In the genomic region with DNA sequence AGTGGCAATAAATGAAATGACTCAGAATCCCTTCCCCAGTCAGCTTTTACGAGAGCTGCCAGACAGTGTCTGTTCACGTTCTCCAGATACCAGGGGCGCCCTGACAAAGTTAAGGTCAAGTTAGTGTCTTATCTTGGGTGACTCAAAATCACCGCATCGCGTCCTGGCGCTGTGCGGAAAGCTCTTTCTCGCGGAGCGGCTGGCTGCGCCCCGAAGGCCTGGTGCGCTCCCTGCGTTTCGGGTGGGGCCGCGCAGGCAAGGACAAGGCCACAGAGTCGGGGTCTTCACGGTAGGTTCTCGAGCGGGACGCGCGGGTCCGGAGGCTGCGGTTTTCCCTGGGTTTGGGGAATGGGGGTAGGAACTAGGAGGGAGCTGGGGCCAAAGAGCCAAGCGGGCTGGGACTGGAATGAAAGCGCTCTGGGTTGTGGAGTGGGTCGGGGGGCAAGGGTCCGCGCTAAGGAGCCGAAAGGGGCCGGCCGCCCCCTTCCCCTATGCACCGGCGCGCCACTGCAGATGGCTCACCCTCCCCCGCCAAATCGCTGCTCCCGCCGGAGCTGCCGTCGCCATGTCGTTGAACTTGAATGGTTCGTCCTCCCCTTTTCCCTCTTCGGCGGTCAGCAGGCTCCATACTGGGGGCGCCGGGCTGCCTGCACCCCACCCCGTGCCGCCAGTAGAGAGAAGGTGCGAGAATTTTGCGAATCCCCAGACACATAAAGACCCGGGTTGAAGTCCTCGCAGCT, we compare ENCODE assay signal across 12 cellular contexts. TPM values are rescaled to one million over a fixed set of nuclear protein-coding genes. Genes with fewer than 3 reads are reported as not detected.
DNase-seq lines count a peak whose midpoint lies in the region; ATAC-seq, FAIRE-seq and TF ChIP-seq lines count a peak whose summit lies in the region.
"Had no signal": no experiment of that assay in that cellular context is flagged by ENCODE, and none has a peak within 500 bp of the region (broad histone marks: within the 10 kb centered on the region; RNA-seq: fewer than 3 reads in every experiment).

No MANE protein-coding gene starts in this region.

- no peak overlapping the region for H2BK15ac ChIP-seq in H1 (ENCODE audit: low read length)

- H3K4me1 ChIP-seq in H1 (replicated peaks in 1 of 4; ENCODE audit: control insufficient read depth in 3 of 4, insufficient read depth in 4 of 4, low read length in 3 of 4) (peaks cover 0 to 27% (median 14%) of the 10 kb centered on the region in 4 experiments; a peak in 6 of 7 replicates), trophoblast cell (ENCODE audit: control insufficient read depth in 1 of 2, insufficient read depth in 2 of 2, low read length in 2 of 2) (peaks cover 10 to 19% of the 10 kb centered on the region in 2 experiments), neural progenitor cell (no peaks in the 10 kb centered on the region)

- H3K27ac Mint-ChIP-seq in neural progenitor cell = no peak overlapping the region
- H3K27ac Mint-ChIP-seq: activated CD4-positive, alpha-beta T cell treated with anti-CD3 and anti-CD28 coated beads for 36 hours had no signal

- H2BK20ac ChIP-seq in H1 (ENCODE audit: low read length) = no peak overlapping the region

- H3K79me1 ChIP-seq in H1 (ENCODE audit: low read depth, low read length) = no peaks in the 10 kb centered on the region
- peaks cover 4% of the 10 kb centered on the region for H3K79me1 ChIP-seq in trophoblast cell (ENCODE audit: low read length)

- no peak for TF ChIP-seq POLR2A in H1 (IDR thresholded peaks at IDR 0.05; ENCODE audit: control extremely low read depth in 1 of 2, low read depth in 2 of 2, low read length in 2 of 2)

- no peaks in the 10 kb centered on the region for H3K9me3 ChIP-seq in H1 (ENCODE audit: insufficient read depth in 2 of 2, low read depth in 1 of 2, low read length in 1 of 2)
- peaks cover 14% of the 10 kb centered on the region for H3K9me3 ChIP-seq in trophoblast cell (ENCODE audit: insufficient read depth, low read depth, low read length)
- no peaks in the 10 kb centered on the region for H3K9me3 ChIP-seq in neural progenitor cell (ENCODE audit: low read depth)
- H3K9me3 ChIP-seq: upper lobe of left lung had no signal

- TF ChIP-seq RAD21 in H1 (IDR thresholded peaks at IDR 0.05 in 1 of 2, conservative IDR thresholded peaks at IDR 0.05 in 1 of 2; ENCODE audit: low read depth in 2 of 2, low read length in 2 of 2) = no peak

- H3K27me3 ChIP-seq in H1 (replicated peaks in 1 of 4; ENCODE audit: control insufficient read depth in 3 of 4, extremely low read depth in 1 of 4, insufficient read depth in 3 of 4, low read length in 3 of 4) = peaks cover 98 to 99% (median 99%) of the 10 kb centered on the region in 4 experiments
- peaks cover 91% of the 10 kb centered on the region for H3K27me3 ChIP-seq in trophoblast cell (ENCODE audit: insufficient read depth, low read length)
- peaks cover 100% of the 10 kb centered on the region for H3K27me3 ChIP-seq in neural progenitor cell

- H3K14ac ChIP-seq in H1 (ENCODE audit: insufficient read length) = no peak overlapping the region
- no peak overlapping the region for H3K14ac ChIP-seq in trophoblast cell (ENCODE audit: low read length)

- H2BK5ac ChIP-seq in H1 (ENCODE audit: low read depth, low read length) (0 out of 2 replicates have a peak overlapping the region, but pooled peaks have one; percentile 24), trophoblast cell (ENCODE audit: low read depth, low read length, poor library complexity) (no peak overlapping the region)

- H4K8ac ChIP-seq in H1 (ENCODE audit: extremely low read depth, insufficient read depth, low read length) = peak overlapping the region; percentile 79
- H4K8ac ChIP-seq in trophoblast cell (ENCODE audit: low read depth, low read length) = no peak overlapping the region

- H3K79me2 ChIP-seq in H1 (ENCODE audit: control insufficient read depth in 1 of 2, insufficient read depth in 2 of 2, low read length in 2 of 2) (no peaks in the 10 kb centered on the region), trophoblast cell (ENCODE audit: control insufficient read depth, insufficient read depth, low read length, poor library complexity) (no peaks in the 10 kb centered on the region), neural progenitor cell (ENCODE audit: low read depth) (no peaks in the 10 kb centered on the region)

- H2BK12ac ChIP-seq in H1 (ENCODE audit: low read depth, low read length) = peak overlapping the region; percentile 94; the same call in 1 of the 2 replicates
- H2BK12ac ChIP-seq in trophoblast cell (ENCODE audit: low read length) = no peak overlapping the region

- H2AK5ac ChIP-seq in H1 (ENCODE audit: low read depth, low read length) (no peak overlapping the region), trophoblast cell (ENCODE audit: low read length) (no peak overlapping the region)

- WGBS in H1 (ENCODE audit: extremely low coverage in 1 of 2, insufficient coverage in 1 of 2, insufficient read length in 1 of 2, insufficient replicate concordance in 2 of 2, low coverage in 1 of 2, low lambda C conversion rate in 2 of 2, missing lambda C conversion rate in 1 of 2), 2 experiments = 3% methylated on average over 42 of the region's 56 CpGs; no CpG with 5 or more reads in 1 of the 2 experiments
- no CpG with 5 or more reads among the region's 56 CpGs for WGBS in trophoblast cell (ENCODE audit: extremely low coverage, insufficient coverage, insufficient read length)

- no peak overlapping the region for H3K56ac ChIP-seq in H1 (replicated peaks; ENCODE audit: insufficient read length, low read depth, low read length)

- no peak for ATAC-seq in GM21367 (IDR thresholded peaks at IDR 0.05; ENCODE audit: unreplicated experiment)
- ATAC-seq: activated CD4-positive, alpha-beta T cell treated with anti-CD3 and anti-CD28 coated beads for 36 hours had no signal

- H3K23me2 ChIP-seq in H1 (ENCODE audit: low read depth, low read length) = 0 out of 2 replicates have a peak, but pooled peaks cover 2% of the 10 kb centered on the region

- H3K27me3 Mint-ChIP-seq in neural progenitor cell (ENCODE audit: insufficient read depth, low read depth) = peaks cover 86% of the 10 kb centered on the region

- DNase-seq in Caki2 (ENCODE audit: low read depth) (peak; percentile 61), HTR-8/SVneo (ENCODE audit: insufficient read length, low spot score) (peak; percentile 74), H1 (ENCODE audit: low read depth in 1 of 2, low spot score in 2 of 2) (no peak), trophoblast cell (no peak), neural progenitor cell (ENCODE audit: low spot score) (no peak), hypothalamus (lab: John Stamatoyannopoulos, UW) (no peak), NCI-H345 (lab: John Stamatoyannopoulos, UW) (no peak)
- DNase-seq: activated CD4-positive, alpha-beta T cell treated with anti-CD3 and anti-CD28 coated beads for 36 hours; NCI-H69; upper lobe of left lung had no signal

- H3K4me3 Mint-ChIP-seq in neural progenitor cell = no peak overlapping the region
- H3K4me3 Mint-ChIP-seq: activated CD4-positive, alpha-beta T cell treated with anti-CD3 and anti-CD28 coated beads for 36 hours had no signal

- H3K23ac ChIP-seq in H1 (ENCODE audit: insufficient read length) (no peak overlapping the region), trophoblast cell (ENCODE audit: low read length) (no peak overlapping the region)

- H3K9me3 Mint-ChIP-seq in neural progenitor cell = peaks cover 10% of the 10 kb centered on the region

- CTCF ChIA-PET in H1 (lab: Charles Lee; ENCODE audit: partially characterized antibody) = interaction anchor here (0.6 to 4.6 kb wide), 12 partner anchors 8 to 972 kb away, joined by 3 to 20 read pairs (median 7); partner anchors contain the start of gene HOXD10

- H4K5ac ChIP-seq in H1 (ENCODE audit: insufficient read length, low read depth, low read length) = no peak overlapping the region

- POLR2A ChIA-PET in H1 (lab: Charles Lee; ENCODE audit: partially characterized antibody) = interaction anchor here (0.6 to 2.5 kb wide), 5 partner anchors 8 to 83 kb away, joined by 3 to 12 read pairs (median 4); no protein-coding TSS in a partner anchor

- no peak for TF ChIP-seq EP300 in H1 (IDR thresholded peaks at IDR 0.05; ENCODE audit: borderline replicate concordance in 1 of 2, low read depth in 2 of 2, low read length in 2 of 2)

- H3K18ac ChIP-seq in H1 (ENCODE audit: extremely low read depth, low read length) (peak overlapping the region; percentile 78), trophoblast cell (ENCODE audit: low read length) (no peak overlapping the region)

- H3K36me3 Mint-ChIP-seq in neural progenitor cell = no peaks in the 10 kb centered on the region

- peaks cover 15% of the 10 kb centered on the region for H3K4me1 Mint-ChIP-seq in neural progenitor cell

- peak overlapping the region in 1 of 4 experiments; percentile 50; a peak in 2 of 8 replicates for H3K4me3 ChIP-seq in H1 (ENCODE audit: extremely low read depth in 1 of 4, insufficient read depth in 2 of 4, low read depth in 3 of 4, low read length in 4 of 4)
- H3K4me3 ChIP-seq in trophoblast cell (ENCODE audit: low read depth, low read length) = peak overlapping the region; percentile 55
- H3K4me3 ChIP-seq in neural progenitor cell = no peak overlapping the region
- H3K4me3 ChIP-seq: upper lobe of left lung had no signal

- FAIRE-seq in HTR-8/SVneo (lab: Jason Lieb, UNC) = no peak
- no peak for FAIRE-seq in H1 (lab: Jason Lieb, UNC)
- FAIRE-seq: islet of Langerhans had no signal

- H3F3A ChIP-seq in neural progenitor cell (ENCODE audit: low read depth) = no peaks in the 10 kb centered on the region

- in situ Hi-C loops in Caki2 (cut with HindIII; ENCODE audit: low pct_unique_long_range_greater_than_20kb, low sequenced_read_pairs) = no loop called here

- H4K20me1 ChIP-seq in H1 (replicated peaks in 1 of 2; ENCODE audit: control insufficient read depth in 1 of 2, insufficient read depth in 2 of 2, low read length in 2 of 2) = peaks cover 10 to 46% of the 10 kb centered on the region in 2 experiments
- peaks cover 95% of the 10 kb centered on the region for H4K20me1 ChIP-seq in neural progenitor cell (ENCODE audit: low read depth)

- no peak overlapping the region for H2BK120ac ChIP-seq in H1 (replicated peaks; ENCODE audit: low read depth, low read length)
- peak overlapping the region; percentile 18 for H2BK120ac ChIP-seq in trophoblast cell (ENCODE audit: insufficient read depth, low read length, poor library complexity)

- H4K91ac ChIP-seq in H1 (replicated peaks; ENCODE audit: insufficient read length, low read length) (no peak overlapping the region), trophoblast cell (ENCODE audit: low read depth, low read length) (peak overlapping the region; percentile 3)

- no peak for TF ChIP-seq CTCF in H1 (IDR thresholded peaks at IDR 0.05; ENCODE audit: control extremely low read depth in 1 of 3, insufficient read depth in 1 of 3, low read depth in 1 of 3, low read length in 3 of 3)
- no peak for TF ChIP-seq CTCF in neural progenitor cell (IDR thresholded peaks at IDR 0.05)

- H3K27ac ChIP-seq in H1 (ENCODE audit: low read depth, low read length) (no peak overlapping the region), trophoblast cell (ENCODE audit: low read depth, low read length) (no peak overlapping the region), neural progenitor cell (no peak overlapping the region)
- H3K27ac ChIP-seq: upper lobe of left lung had no signal

- H3K36me3 ChIP-seq in H1 (ENCODE audit: control insufficient read depth in 2 of 4, insufficient read depth in 4 of 4, low read length in 3 of 4) = peaks cover 0 to 4% (median 0%) of the 10 kb centered on the region in 4 experiments; a peak in 1 of 8 replicates
- no peaks in the 10 kb centered on the region for H3K36me3 ChIP-seq in trophoblast cell (ENCODE audit: control insufficient read depth in 1 of 2, insufficient read depth in 2 of 2, low read length in 2 of 2)
- no peaks in the 10 kb centered on the region for H3K36me3 ChIP-seq in neural progenitor cell
- H3K36me3 ChIP-seq: upper lobe of left lung had no signal

- H4K12ac ChIP-seq in trophoblast cell (ENCODE audit: low read depth, low read length) = peak overlapping the region; percentile 31

- H3K9ac ChIP-seq in H1 (replicated peaks in 1 of 4; ENCODE audit: extremely low read depth in 1 of 4, low read depth in 3 of 4, low read length in 3 of 4) = no peak overlapping the region
- no peak overlapping the region for H3K9ac ChIP-seq in trophoblast cell (ENCODE audit: low read length)
- H3K9ac ChIP-seq in neural progenitor cell = no peak overlapping the region

- no peak overlapping the region for H3K4ac ChIP-seq in H1 (replicated peaks; ENCODE audit: insufficient read length, low read depth, low read length)
- H3K4ac ChIP-seq in trophoblast cell (ENCODE audit: low read depth, low read length) = no peak overlapping the region

- H2AFZ ChIP-seq in H1 (ENCODE audit: low read length) (no peak overlapping the region), trophoblast cell (ENCODE audit: insufficient read depth, low read length, poor library complexity) (no peak overlapping the region), neural progenitor cell (replicated peaks) (no peak overlapping the region)

- H3K4me2 ChIP-seq in H1 (ENCODE audit: insufficient read depth in 1 of 2, low read depth in 2 of 2, low read length in 2 of 2) (peak overlapping the region; percentile 42 to 62), trophoblast cell (ENCODE audit: low read length) (peak overlapping the region; percentile 42), neural progenitor cell (no peak overlapping the region)

RNA-seq across cellular contexts. Expression of gene HOXD11, which starts 2.6 kb away (rescaled TPM):
- 3.7 TPM in 1 of 2 replicates, not detected in the other for total RNA-seq in Caki2 (2014; rRNA removed; shearing (Covaris generic); ENCODE audit: low replicate concordance)
- not detected in 2 replicates for total RNA-seq in H1 (2021; fragmentation: NEBNext Ultra II Directional; extraction: Animal tissue kit (Norgen Biotek cat#: 25700))
- polyA plus RNA-seq in H1 (2011; rRNA removed) = not detected in 2 replicates
- not detected for polyA plus RNA-seq in H1 (2011; cell fraction: cytosol; rRNA removed)
- not detected for polyA plus RNA-seq in H1 (2011; cell fraction: nucleus; rRNA removed)
- polyA plus RNA-seq in H1 (2012, experiment 1 of 2) = not detected in 4 replicates
- polyA plus RNA-seq in H1 (2012, experiment 2 of 2) = not detected
- polyA plus RNA-seq in H1 (2013, experiment 1 of 2) = not detected
- not detected for polyA plus RNA-seq in H1 (2013, experiment 2 of 2)
- polyA minus RNA-seq in H1 (2011; rRNA and poly(A)+ RNA removed) = not detected in 2 replicates
- polyA minus RNA-seq in H1 (2011; cell fraction: cytosol; rRNA and poly(A)+ RNA removed) = not detected
- not detected for polyA minus RNA-seq in H1 (2011; cell fraction: nucleus; rRNA and poly(A)+ RNA removed)
- 2.7 and 3.3 TPM in 2 replicates for polyA plus RNA-seq in trophoblast cell (2013)
- total RNA-seq in neural progenitor cell (ENCODE audit: low replicate concordance) = not detected in 2 replicates
- total RNA-seq: activated CD4-positive, alpha-beta T cell treated with anti-CD3 and anti-CD28 coated beads for 36 hours; upper lobe of left lung had no signal

RNA-seq across cellular contexts. Expression of gene HOXD12, which starts 4.9 kb away (rescaled TPM):
- total RNA-seq in Caki2 (2014; rRNA removed; shearing (Covaris generic); ENCODE audit: low replicate concordance) = not detected in 2 replicates
- not detected in 2 replicates for total RNA-seq in H1 (2021; fragmentation: NEBNext Ultra II Directional; extraction: Animal tissue kit (Norgen Biotek cat#: 25700))
- not detected in 2 replicates for polyA plus RNA-seq in H1 (2011; rRNA removed)
- polyA plus RNA-seq in H1 (2011; cell fraction: cytosol; rRNA removed) = not detected
- polyA plus RNA-seq in H1 (2011; cell fraction: nucleus; rRNA removed) = not detected
- polyA plus RNA-seq in H1 (2012, experiment 1 of 2) = not detected in 4 replicates
- not detected for polyA plus RNA-seq in H1 (2012, experiment 2 of 2)
- polyA plus RNA-seq in H1 (2013, experiment 1 of 2) = not detected
- polyA plus RNA-seq in H1 (2013, experiment 2 of 2) = not detected
- polyA minus RNA-seq in H1 (2011; rRNA and poly(A)+ RNA removed) = not detected in 2 replicates
- not detected for polyA minus RNA-seq in H1 (2011; cell fraction: cytosol; rRNA and poly(A)+ RNA removed)
- not detected for polyA minus RNA-seq in H1 (2011; cell fraction: nucleus; rRNA and poly(A)+ RNA removed)
- polyA plus RNA-seq in trophoblast cell (2013) = 0.06 and 0.07 TPM in 2 replicates
- not detected in 2 replicates for total RNA-seq in neural progenitor cell (ENCODE audit: low replicate concordance)
- total RNA-seq: activated CD4-positive, alpha-beta T cell treated with anti-CD3 and anti-CD28 coated beads for 36 hours; upper lobe of left lung had no signal

RNA-seq across cellular contexts. Expression of gene HOXD13, which starts 12.0 kb away (rescaled TPM):
- not detected in 2 replicates for total RNA-seq in Caki2 (2014; rRNA removed; shearing (Covaris generic); ENCODE audit: low replicate concordance)
- not detected in 2 replicates for total RNA-seq in H1 (2021; fragmentation: NEBNext Ultra II Directional; extraction: Animal tissue kit (Norgen Biotek cat#: 25700))
- polyA plus RNA-seq in H1 (2011; rRNA removed) = not detected in 2 replicates
- not detected for polyA plus RNA-seq in H1 (2011; cell fraction: cytosol; rRNA removed)
- polyA plus RNA-seq in H1 (2011; cell fraction: nucleus; rRNA removed) = not detected
- polyA plus RNA-seq in H1 (2012, experiment 1 of 2) = not detected in 4 replicates
- polyA plus RNA-seq in H1 (2012, experiment 2 of 2) = not detected
- 0.04 TPM for polyA plus RNA-seq in H1 (2013, experiment 1 of 2)
- polyA plus RNA-seq in H1 (2013, experiment 2 of 2) = not detected
- not detected in 2 replicates for polyA minus RNA-seq in H1 (2011; rRNA and poly(A)+ RNA removed)
- not detected for polyA minus RNA-seq in H1 (2011; cell fraction: cytosol; rRNA and poly(A)+ RNA removed)
- polyA minus RNA-seq in H1 (2011; cell fraction: nucleus; rRNA and poly(A)+ RNA removed) = not detected
- 0.28 and 0.37 TPM in 2 replicates for polyA plus RNA-seq in trophoblast cell (2013)
- not detected in 2 replicates for total RNA-seq in neural progenitor cell (ENCODE audit: low replicate concordance)
- total RNA-seq: activated CD4-positive, alpha-beta T cell treated with anti-CD3 and anti-CD28 coated beads for 36 hours; upper lobe of left lung had no signal

RNA-seq across cellular contexts. Expression of gene HOXD10, which starts 12.1 kb away (rescaled TPM):
- 4.3 and 8.8 TPM in 2 replicates for total RNA-seq in Caki2 (2014; rRNA removed; shearing (Covaris generic); ENCODE audit: low replicate concordance)
- not detected in 2 replicates for total RNA-seq in H1 (2021; fragmentation: NEBNext Ultra II Directional; extraction: Animal tissue kit (Norgen Biotek cat#: 25700))
- not detected in 2 replicates for polyA plus RNA-seq in H1 (2011; rRNA removed)
- not detected for polyA plus RNA-seq in H1 (2011; cell fraction: cytosol; rRNA removed)
- not detected for polyA plus RNA-seq in H1 (2011; cell fraction: nucleus; rRNA removed)
- polyA plus RNA-seq in H1 (2012, experiment 1 of 2) = not detected in 4 replicates
- polyA plus RNA-seq in H1 (2012, experiment 2 of 2) = not detected
- not detected for polyA plus RNA-seq in H1 (2013, experiment 1 of 2)
- not detected for polyA plus RNA-seq in H1 (2013, experiment 2 of 2)
- not detected in 2 replicates for polyA minus RNA-seq in H1 (2011; rRNA and poly(A)+ RNA removed)
- polyA minus RNA-seq in H1 (2011; cell fraction: cytosol; rRNA and poly(A)+ RNA removed) = not detected
- not detected for polyA minus RNA-seq in H1 (2011; cell fraction: nucleus; rRNA and poly(A)+ RNA removed)
- 1.4 and 1.6 TPM in 2 replicates for polyA plus RNA-seq in trophoblast cell (2013)
- total RNA-seq in neural progenitor cell (ENCODE audit: low replicate concordance) = not detected in 2 replicates
- total RNA-seq: activated CD4-positive, alpha-beta T cell treated with anti-CD3 and anti-CD28 coated beads for 36 hours had no signal

RNA-seq across cellular contexts. Expression of gene HOXD9, which starts 18.0 kb away (rescaled TPM):
- 9.5 and 13.4 TPM in 2 replicates for total RNA-seq in Caki2 (2014; rRNA removed; shearing (Covaris generic); ENCODE audit: low replicate concordance)
- total RNA-seq in H1 (2021; fragmentation: NEBNext Ultra II Directional; extraction: Animal tissue kit (Norgen Biotek cat#: 25700)) = not detected in 2 replicates
- not detected in 2 replicates for polyA plus RNA-seq in H1 (2011; rRNA removed)
- not detected for polyA plus RNA-seq in H1 (2011; cell fraction: cytosol; rRNA removed)
- polyA plus RNA-seq in H1 (2011; cell fraction: nucleus; rRNA removed) = not detected
- polyA plus RNA-seq in H1 (2012, experiment 1 of 2) = not detected in 4 replicates
- polyA plus RNA-seq in H1 (2012, experiment 2 of 2) = not detected
- not detected for polyA plus RNA-seq in H1 (2013, experiment 1 of 2)
- not detected for polyA plus RNA-seq in H1 (2013, experiment 2 of 2)
- polyA minus RNA-seq in H1 (2011; rRNA and poly(A)+ RNA removed) = not detected in 2 replicates
- polyA minus RNA-seq in H1 (2011; cell fraction: cytosol; rRNA and poly(A)+ RNA removed) = not detected
- not detected for polyA minus RNA-seq in H1 (2011; cell fraction: nucleus; rRNA and poly(A)+ RNA removed)
- polyA plus RNA-seq in trophoblast cell (2013) = 0.23 and 0.49 TPM in 2 replicates
- total RNA-seq in neural progenitor cell (ENCODE audit: low replicate concordance) = not detected in 2 replicates
- total RNA-seq: activated CD4-positive, alpha-beta T cell treated with anti-CD3 and anti-CD28 coated beads for 36 hours had no signal

Comparison
In these comparisons a context has a peak if more than half of its experiments do, and no peak if none do; other contexts are left out.
1. DNase-seq: peak in Caki2 (single experiment) and HTR-8/SVneo (single experiment); none in H1 (0 of 2), trophoblast cell (0 of 2), neural progenitor cell (single experiment), hypothalamus (0 of 51) and NCI-H345 (single experiment).